In genomic region chr2:239793851-239794250, GRCh38 we compare ENCODE assay signal across 22 cellular contexts.
"Had no signal": no experiment of that assay in that cellular context is flagged by ENCODE, and none has a peak within 500 bp of the region (broad histone marks: within the 10 kb centered on the region; RNA-seq: fewer than 3 reads in every experiment).

No MANE protein-coding gene starts in this region.

- H3K4me3 ChIP-seq: lower lobe of right lung, sigmoid colon, smooth muscle cell, transverse colon had no signal

- H3K4me1 ChIP-seq: lower lobe of right lung, sigmoid colon, transverse colon had no signal

- H3K4me1 Mint-ChIP-seq: activated naive CD8-positive, alpha-beta T cell treated with anti-CD3 and anti-CD28 coated beads for 36 hours; activated T-helper 17 cell treated with anti-CD3 and anti-CD28 coated beads, Interleukin-2, amount 50 U/mL, for 72 hours; naive thymus-derived CD4-positive, alpha-beta T cell; stimulated activated memory B cell treated with anti-CD40 and anti-IgM and Interleukin-4, amounts not matched to agents 10 μg/mL and 1 μg/mL and 100 μg/mL, for 72 hours; WTC11 had no signal

- H3K4me2 ChIP-seq: smooth muscle cell had no signal

- H3K9me3 ChIP-seq: lower lobe of right lung, sigmoid colon, transverse colon had no signal

- DNase-seq: activated CD4-positive, alpha-beta T cell treated with anti-CD3 and anti-CD28 coated beads for 4 hours; activated CD4-positive, alpha-beta T cell treated with anti-CD3 and anti-CD28 coated beads, Interleukin-2, amount 50 U/mL, for 48 hours; activated naive CD8-positive, alpha-beta T cell treated with anti-CD3 and anti-CD28 coated beads for 36 hours; activated T-cell treated with anti-CD3 and anti-CD28 coated beads, Interleukin-2, amount 50 U/mL, for 1 hour; amniotic stem cell; effector CD8-positive, alpha-beta T cell; foreskin melanocyte; glutamatergic neuron; hippocampal formation; left cardiac atrium; lower lobe of right lung; occipital lobe; sigmoid colon; stimulated activated CD4-positive, alpha-beta T cell treated with anti-CD3 and anti-CD28 coated beads, Interleukin-15, amount 100 ng/mL, for 24 hours; T1000; transverse colon had no signal

- H3K27ac ChIP-seq: lower lobe of right lung, sigmoid colon, transverse colon had no signal

- ATAC-seq: activated T-helper 17 cell treated with anti-CD3 and anti-CD28 coated beads, Interleukin-2, amount 50 U/mL, for 72 hours; left cardiac atrium; lower lobe of right lung; naive thymus-derived CD4-positive, alpha-beta T cell; stimulated activated memory B cell treated with anti-CD40 and anti-IgM and Interleukin-4, amounts not matched to agents 10 μg/mL and 1 μg/mL and 100 μg/mL, for 72 hours; WTC11 had no signal

- H3K9me3 Mint-ChIP-seq: activated T-helper 17 cell treated with anti-CD3 and anti-CD28 coated beads, Interleukin-2, amount 50 U/mL, for 72 hours had no signal

- H3K36me3 Mint-ChIP-seq: activated naive CD8-positive, alpha-beta T cell treated with anti-CD3 and anti-CD28 coated beads for 36 hours; stimulated activated memory B cell treated with anti-CD40 and anti-IgM and Interleukin-4, amounts not matched to agents 10 μg/mL and 1 μg/mL and 100 μg/mL, for 72 hours; WTC11 had no signal

- H3K27me3 Mint-ChIP-seq: activated naive CD8-positive, alpha-beta T cell treated with anti-CD3 and anti-CD28 coated beads for 36 hours had no signal

- H3K36me3 ChIP-seq: lower lobe of right lung, sigmoid colon, transverse colon had no signal

- H3K27ac Mint-ChIP-seq: activated naive CD8-positive, alpha-beta T cell treated with anti-CD3 and anti-CD28 coated beads for 36 hours; activated T-helper 17 cell treated with anti-CD3 and anti-CD28 coated beads, Interleukin-2, amount 50 U/mL, for 72 hours; naive thymus-derived CD4-positive, alpha-beta T cell; stimulated activated memory B cell treated with anti-CD40 and anti-IgM and Interleukin-4, amounts not matched to agents 10 μg/mL and 1 μg/mL and 100 μg/mL, for 72 hours; WTC11 had no signal

- H3K4me3 Mint-ChIP-seq: activated naive CD8-positive, alpha-beta T cell treated with anti-CD3 and anti-CD28 coated beads for 36 hours; activated T-helper 17 cell treated with anti-CD3 and anti-CD28 coated beads, Interleukin-2, amount 50 U/mL, for 72 hours; naive thymus-derived CD4-positive, alpha-beta T cell; neural crest cell; stimulated activated memory B cell treated with anti-CD40 and anti-IgM and Interleukin-4, amounts not matched to agents 10 μg/mL and 1 μg/mL and 100 μg/mL, for 72 hours; WTC11 had no signal

- H3K27me3 ChIP-seq: sigmoid colon, transverse colon had no signal
